Comparison of ENCODE assay signal across 11 cellular contexts in genomic region chr7:128201067-128201689, GRCh38. TPM values are rescaled to one million over a fixed set of nuclear protein-coding genes. Genes with fewer than 3 reads are reported as not detected.
A peak's percentile ranks its signal among the peaks of the same experiment; 100 is the strongest.
DNase-seq lines count a peak whose midpoint lies in the region; ATAC-seq and TF ChIP-seq lines count a peak whose summit lies in the region.
"Had no signal": no experiment of that assay in that cellular context is flagged by ENCODE, and none has a peak within 500 bp of the region (broad histone marks: within the 10 kb centered on the region; RNA-seq: fewer than 3 reads in every experiment).

No MANE protein-coding gene starts in this region.

- H3K36me3 Mint-ChIP-seq in nephron progenitor cell (ENCODE audit: low read depth), result no peaks in the 10 kb centered on the region

- H3K4me1 ChIP-seq in A673 (ENCODE audit: insufficient read depth, low read length, poor library complexity, severe bottlenecking) (no peaks in the 10 kb centered on the region), HEK293 (ENCODE audit: control insufficient read depth, insufficient read depth, low read length) (no peaks in the 10 kb centered on the region), ectodermal cell (ENCODE audit: control insufficient read depth, insufficient read depth, low read length) (peaks cover 14% of the 10 kb centered on the region)

- H3K27ac ChIP-seq in A673 (ENCODE audit: low read depth, low read length, poor library complexity, severe bottlenecking) (no peak overlapping the region), HEK293 (ENCODE audit: extremely low read depth, low read depth, low read length) (no peak overlapping the region), ectodermal cell (ENCODE audit: insufficient read depth, low read depth, low read length, poor library complexity, severe bottlenecking) (no peak overlapping the region)

- H3K36me3 ChIP-seq in A673 (ENCODE audit: insufficient read depth, low read length, poor library complexity, severe bottlenecking), result no peaks in the 10 kb centered on the region
- H3K36me3 ChIP-seq in HEK293 (ENCODE audit: control insufficient read depth in 2 of 2, insufficient read depth in 1 of 2, low read length in 2 of 2), result no peaks in the 10 kb centered on the region
- no peaks in the 10 kb centered on the region for H3K36me3 ChIP-seq in ectodermal cell (ENCODE audit: control insufficient read depth, insufficient read depth, low read length)

- intact Hi-C loops in A673 (cut with micrococcal nuclease; ENCODE audit: unreplicated experiment), result no loop called here

- H3K4me3 ChIP-seq in A673 (ENCODE audit: low read depth, low read length, poor library complexity, severe bottlenecking), result peak overlapping the region; percentile 31
- no peak overlapping the region for H3K4me3 ChIP-seq in HEK293 (ENCODE audit: low read depth, low read length)
- peak overlapping the region; percentile 33 for H3K4me3 ChIP-seq in ectodermal cell (ENCODE audit: insufficient read depth, low read depth, low read length)

- H3K27me3 Mint-ChIP-seq in nephron progenitor cell (ENCODE audit: low read depth, poor library complexity), result peaks cover 78% of the 10 kb centered on the region

- CTCF ChIA-PET in A673 (lab: Charles Lee), result no interaction called here
- CTCF ChIA-PET in HEK293 (lab: Yijun Ruan, JAX), result no interaction called here

- H3K27me3 ChIP-seq in A673 (replicated peaks; ENCODE audit: insufficient read depth, low read depth, low read length, poor library complexity) (peaks cover 41% of the 10 kb centered on the region), ectodermal cell (ENCODE audit: control insufficient read depth, insufficient read depth, low read length, poor library complexity, severe bottlenecking) (peaks cover 55% of the 10 kb centered on the region)

- DNase-seq in A673 (ENCODE audit: low spot score) (no peak), nephron progenitor cell (peak; percentile 92), GM03348 (ENCODE audit: low spot score) (no peak), hypothalamus (lab: John Stamatoyannopoulos, UW) (no peak)
- DNase-seq: amniotic stem cell, DMS79, KBM-7 had no signal

- no peak overlapping the region for H3K27ac Mint-ChIP-seq in nephron progenitor cell

- peaks cover 8% of the 10 kb centered on the region for H3K9me3 Mint-ChIP-seq in nephron progenitor cell

- ATAC-seq in GM18867 (IDR thresholded peaks at IDR 0.05; ENCODE audit: unreplicated experiment) (no peak), HG03097 (IDR thresholded peaks at IDR 0.05; ENCODE audit: low FRiP score, unreplicated experiment) (no peak)

- H3K4me3 Mint-ChIP-seq in nephron progenitor cell, result peak overlapping the region; percentile 74

- H3K9me3 ChIP-seq in A673 (ENCODE audit: low read depth, low read length, poor library complexity, severe bottlenecking) (peaks cover 1% of the 10 kb centered on the region), HEK293 (ENCODE audit: control insufficient read depth, insufficient read depth, low read depth, low read length) (no peaks in the 10 kb centered on the region), ectodermal cell (ENCODE audit: control insufficient read depth, low read length) (no peaks in the 10 kb centered on the region)

- POLR2A ChIA-PET in A673 (lab: Charles Lee; ENCODE audit: low non-redundant PET), result no interaction called here
- POLR2A ChIA-PET in HEK293 (lab: Yijun Ruan, JAX), result no interaction called here

- no TSS peak for BruUV-seq in A673 (replicated peaks; lab: Mats Ljungman, UMichigan)

- TF ChIP-seq CTCF in A673 (conservative IDR thresholded peaks at IDR 0.05; ENCODE audit: low read depth, low read length) (no peak), HEK293 (tag by site-specific recombination; IDR thresholded peaks at IDR 0.05) (no peak), nephron progenitor cell (IDR thresholded peaks at IDR 0.05) (no peak)

- peaks cover 34% of the 10 kb centered on the region for H3K4me1 Mint-ChIP-seq in nephron progenitor cell

- WGBS in ectodermal cell, 2 experiments, result 2% methylated on average over 37 of the region's 37 CpGs

TF ChIP-seq in HEK293, 187 proteins besides CTCF, POLR2A, EP300 and RAD21:
- TF ChIP-seq ZNF654 (tag by site-specific recombination; IDR thresholded peaks at IDR 0.05; ENCODE audit: low read depth) (no peak), BCL11A (tag by site-specific recombination; IDR thresholded peaks at IDR 0.05; ENCODE audit: low read depth) (no peak), KLF9 (tag by site-specific recombination; IDR thresholded peaks at IDR 0.05; ENCODE audit: low read depth) (peak; percentile 44; the same call in 1 of the 2 replicates)

RNA-seq across cellular contexts. Expression of gene LEP, which starts 39.9 kb away (rescaled TPM):
- total RNA-seq in A673 (2021), result not detected in 2 replicates
- not detected for polyA plus RNA-seq in ectodermal cell (2013, experiment 1 of 4)
- polyA plus RNA-seq in ectodermal cell (2013, experiment 2 of 4), result not detected
- polyA plus RNA-seq in ectodermal cell (2013, experiment 3 of 4), result not detected
- polyA plus RNA-seq in ectodermal cell (2013, experiment 4 of 4), result not detected
